Comparison of ENCODE assay signal across 8 cellular contexts in the genomic region with DNA sequence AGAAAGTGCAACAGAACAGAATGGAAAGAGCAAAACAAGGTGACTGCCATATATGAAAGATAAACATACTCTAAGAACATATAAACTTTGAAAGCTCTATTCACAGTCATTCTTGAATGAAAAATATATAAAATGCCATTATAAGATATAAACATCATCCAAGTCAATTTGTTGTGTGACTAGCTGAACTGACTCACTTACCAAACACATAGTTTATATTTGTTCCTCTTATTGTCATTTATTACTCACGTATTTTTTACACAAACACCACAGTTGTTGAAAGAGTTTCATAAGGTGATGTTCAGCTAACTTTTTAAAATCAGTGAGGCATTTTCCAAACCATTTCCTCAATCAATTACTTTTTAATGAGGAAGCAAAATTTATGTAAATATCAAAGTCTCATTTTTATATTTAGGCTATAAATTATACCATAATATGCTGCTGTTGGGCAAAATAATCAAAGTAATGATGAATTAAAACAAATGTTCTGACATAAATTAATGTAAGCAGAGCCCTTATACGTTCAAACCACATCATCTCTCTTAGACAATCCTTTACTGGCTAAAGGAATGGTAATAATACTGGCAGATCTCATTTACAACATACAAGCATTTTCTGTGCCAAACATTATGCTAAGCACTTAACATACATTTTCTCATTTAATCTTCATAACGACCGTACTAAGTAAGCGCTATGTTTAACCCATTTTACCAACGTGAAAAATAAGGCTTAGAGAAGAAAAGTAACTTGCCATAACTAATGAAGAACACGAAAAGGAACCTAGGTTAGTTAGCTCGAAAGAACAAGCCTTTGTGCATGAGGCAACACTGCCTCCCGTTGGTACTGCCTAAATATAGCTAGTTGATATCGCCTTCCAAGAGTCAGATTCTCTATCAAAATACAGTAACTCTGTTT. TPM values are rescaled to one million over a fixed set of nuclear protein-coding genes. Genes with fewer than 3 reads are reported as not detected.
A peak's percentile ranks its signal among the peaks of the same experiment; 100 is the strongest.
DNase-seq lines count a peak whose midpoint lies in the region; ATAC-seq, FAIRE-seq and TF ChIP-seq lines count a peak whose summit lies in the region.

No MANE protein-coding gene starts in this region.

- intact Hi-C loops in dorsolateral prefrontal cortex (cut with DNase I): loop anchor here (10.0 kb wide), 1 partner anchor 637 kb away; no protein-coding TSS in a partner anchor
- intact Hi-C loops in naive thymus-derived CD4-positive, alpha-beta T cell (cut with micrococcal nuclease): loop anchor here (1.0 to 10.0 kb wide), 17 partner anchors 8 to 1254 kb away; a partner anchor contains a TSS
- intact Hi-C loops in lower leg skin (cut with DNase I; ENCODE audit: low total_unique reads): no loop called here

- DNase-seq in NCI-H2029 treated with DMSO at 0.1 percent for 48 hours (lab: John Stamatoyannopoulos, UW) (peak; percentile 13), NCI-H2029 (lab: John Stamatoyannopoulos, UW) (no peak), H54 (ENCODE audit: insufficient read length, low spot score) (no peak), MV-4-11 (lab: John Stamatoyannopoulos, UW) (peak; percentile 40), dorsolateral prefrontal cortex (peak in 5 of 10 donors; percentile 24 to 51 (median 42)), lower leg skin (ENCODE audit: low spot score in 2 of 2) (no peak)
- peak in 8 of 9 donors; percentile 42 to 77 (median 67) for DNase-seq in naive thymus-derived CD4-positive, alpha-beta T cell

- CTCF ChIA-PET in naive thymus-derived CD4-positive, alpha-beta T cell (lab: Charles Lee): interaction anchor here (0.6 to 2.9 kb wide), 25 partner anchors 8 to 1010 kb away, joined by 3 to 38 read pairs (median 4); a partner anchor contains a TSS

- POLR2A ChIA-PET in naive thymus-derived CD4-positive, alpha-beta T cell (lab: Charles Lee): interaction anchor here (0.6 to 2.6 kb wide), 11 partner anchors 9 to 510 kb away, joined by 3 to 8 read pairs (median 4); no protein-coding TSS in a partner anchor

- H3K27ac Mint-ChIP-seq in naive thymus-derived CD4-positive, alpha-beta T cell: peak overlapping the region; percentile 54 to 95 (median 84)

- H3K9me3 ChIP-seq in naive thymus-derived CD4-positive, alpha-beta T cell (ENCODE audit: control insufficient read depth in 2 of 3, low read length in 3 of 3): no peaks in the 10 kb centered on the region

- peak; percentile 93 for ATAC-seq in naive thymus-derived CD4-positive, alpha-beta T cell

- H3K9me3 Mint-ChIP-seq in naive thymus-derived CD4-positive, alpha-beta T cell: no peaks in the 10 kb centered on the region

- peak overlapping the region; percentile 41 to 96 (median 82) for H3K4me3 Mint-ChIP-seq in naive thymus-derived CD4-positive, alpha-beta T cell

- TF ChIP-seq POLR2A in H54 (IDR thresholded peaks at IDR 0.05; ENCODE audit: low read depth, low read length) (no peak), lower leg skin (IDR thresholded peaks at IDR 0.05) (no peak)

- peak; percentile 84 for FAIRE-seq in H54 (lab: Jason Lieb, UNC)

- peaks cover 0 to 5% (median 0%) of the 10 kb centered on the region in 3 experiments for H3K36me3 ChIP-seq in naive thymus-derived CD4-positive, alpha-beta T cell (ENCODE audit: control insufficient read depth in 2 of 3, insufficient read depth in 3 of 3, low read length in 3 of 3)

- no peak overlapping the region for H3K27ac ChIP-seq in dorsolateral prefrontal cortex
- peak overlapping the region; percentile 25 for H3K27ac ChIP-seq in naive thymus-derived CD4-positive, alpha-beta T cell (ENCODE audit: low read depth, low read length)

- peaks cover 15 to 81% (median 72%) of the 10 kb centered on the region in 7 donors for H3K4me1 Mint-ChIP-seq in naive thymus-derived CD4-positive, alpha-beta T cell

- H3K4me3 ChIP-seq in WI38 (ENCODE audit: low read depth, low read length): no peak overlapping the region
- H3K4me3 ChIP-seq in dorsolateral prefrontal cortex: peak overlapping the region in 29 of 59 donors; percentile 0 to 66 (median 11)
- H3K4me3 ChIP-seq in naive thymus-derived CD4-positive, alpha-beta T cell (ENCODE audit: low read length): no peak overlapping the region
- no peak overlapping the region for H3K4me3 ChIP-seq in lower leg skin (ENCODE audit: low read depth, poor library complexity, severe bottlenecking)

- peaks cover 0 to 15% of the 10 kb centered on the region in 2 donors for H3K4me1 ChIP-seq in naive thymus-derived CD4-positive, alpha-beta T cell (ENCODE audit: control insufficient read depth in 2 of 2, insufficient read depth in 2 of 2, low read length in 2 of 2)

- H3K36me3 Mint-ChIP-seq in naive thymus-derived CD4-positive, alpha-beta T cell: peaks cover 0 to 59% (median 12%) of the 10 kb centered on the region in 5 donors

- no peaks in the 10 kb centered on the region for H3K27me3 ChIP-seq in dorsolateral prefrontal cortex
- H3K27me3 ChIP-seq in naive thymus-derived CD4-positive, alpha-beta T cell (ENCODE audit: control insufficient read depth in 2 of 2, insufficient read depth in 2 of 2, low read length in 2 of 2): no peaks in the 10 kb centered on the region

- H3K27me3 Mint-ChIP-seq in naive thymus-derived CD4-positive, alpha-beta T cell: no peaks in the 10 kb centered on the region

- TF ChIP-seq CTCF in WI38 (IDR thresholded peaks at IDR 0.05; ENCODE audit: low read depth, low read length): peak; percentile 64
- peak; percentile 16 to 85 (median 68) for TF ChIP-seq CTCF in dorsolateral prefrontal cortex (IDR thresholded peaks at IDR 0.05 in 54 of 56, conservative IDR thresholded peaks at IDR 0.05 in 2 of 56; ENCODE audit: low read depth in 1 of 56, partially characterized antibody in 56 of 56)
- TF ChIP-seq CTCF in lower leg skin (IDR thresholded peaks at IDR 0.05): no peak

- WGBS in lower leg skin, 2 donors: 59 to 61% methylated on average over 10 of the region's 10 CpGs

RNA-seq across cellular contexts. Expression of a gene that starts 7.3 kb away (rescaled TPM):
- 10 to 100 TPM; 12.6 to 47.0 (median 31.6) TPM for total RNA-seq in dorsolateral prefrontal cortex
- 100 to 1,000 TPM in 3 of 5 experiments, 10 to 100 TPM in 1, 1 to 10 TPM in 1; 7.6 to 288 (median 227) TPM for total RNA-seq in naive thymus-derived CD4-positive, alpha-beta T cell
- 100 to 1,000 TPM; 169 to 173 TPM for polyA plus RNA-seq in naive thymus-derived CD4-positive, alpha-beta T cell
- under 1 TPM in 1 of 4 donors, not detected in 3; 0.16 TPM for total RNA-seq in lower leg skin

Comparison
In these comparisons a context has a peak if more than half of its experiments do, and no peak if none do; other contexts are left out.
1. DNase-seq: peak in NCI-H2029 treated with DMSO at 0.1 percent for 48 hours (single experiment), MV-4-11 (single experiment) and naive thymus-derived CD4-positive, alpha-beta T cell (8 of 9); none in NCI-H2029 (single experiment), H54 (single experiment) and lower leg skin (0 of 2).
2. CTCF ChIP-seq: peak in WI38 (single experiment) and dorsolateral prefrontal cortex (56 of 56); none in lower leg skin (0 of 3).
3. RNA of a gene that starts 7.3 kb away (total RNA-seq): 7.6 to 288 TPM in naive thymus-derived CD4-positive, alpha-beta T cell and 12.6 to 47.0 TPM in dorsolateral prefrontal cortex; 0.16 TPM in lower leg skin; every median in the first group is over 4 times any median in the second.